In genomic region chr22:50326959-50327710, GRCh38 we compare ENCODE assay signal across 8 cellular contexts. TPM values are rescaled to one million over a fixed set of nuclear protein-coding genes. Genes with fewer than 3 reads are reported as not detected.
DNase-seq lines count a peak whose midpoint lies in the region; ATAC-seq and TF ChIP-seq lines count a peak whose summit lies in the region.

DENND6B (minus strand) TSS chr22:50327012; CDS start chr22:50326988, 24 bp downstream.

- peaks cover 2% of the 10 kb centered on the region for H3K27me3 Mint-ChIP-seq in activated naive CD8-positive, alpha-beta T cell
- no peaks in the 10 kb centered on the region for H3K27me3 Mint-ChIP-seq in type B pancreatic cell

- H3K4me1 Mint-ChIP-seq in activated naive CD8-positive, alpha-beta T cell (ENCODE audit: low read depth), result peaks cover 13% of the 10 kb centered on the region
- peaks cover 7% of the 10 kb centered on the region for H3K4me1 Mint-ChIP-seq in type B pancreatic cell (ENCODE audit: unreplicated experiment)

- H3K27ac Mint-ChIP-seq in activated naive CD8-positive, alpha-beta T cell, result peak within 1 kb of the TSS; percentile 70
- peak within 1 kb of the TSS; percentile 78 for H3K27ac Mint-ChIP-seq in type B pancreatic cell

- WGBS in ovary, 3 donors, result 1 to 2% (median 1%) methylated on average over 52 to 104 of the region's 104 CpGs

- H3K9me3 ChIP-seq in SK-N-MC (ENCODE audit: low read depth, low read length) (no peaks in the 10 kb centered on the region), ovary (no peaks in the 10 kb centered on the region)

- H3K9me3 Mint-ChIP-seq in activated naive CD8-positive, alpha-beta T cell (ENCODE audit: low read depth), result no peaks in the 10 kb centered on the region
- no peaks in the 10 kb centered on the region for H3K9me3 Mint-ChIP-seq in type B pancreatic cell

- intact Hi-C loops in Right ventricle myocardium inferior (cut with DNase I), result loop anchor here (1.0 to 5.0 kb wide), 4 partner anchors 15 to 51 kb away; no protein-coding TSS in a partner anchor
- intact Hi-C loops in ovary (cut with DNase I), result loop anchor here (2.0 to 5.0 kb wide), 3 partner anchors 35 to 52 kb away; no protein-coding TSS in a partner anchor

- TF ChIP-seq CTCF in ovary (IDR thresholded peaks at IDR 0.05) (peak in 2 of 3 donors; percentile 75 to 82), type B pancreatic cell (conservative IDR thresholded peaks at IDR 0.05) (peak; percentile 73)

- DNase-seq in DMS153 treated with DMSO at 0.1 percent for 48 hours (lab: John Stamatoyannopoulos, UW; ENCODE audit: unreplicated experiment), result peak; percentile 82
- peak; percentile 66 for DNase-seq in KG1 (lab: John Stamatoyannopoulos, UW)
- DNase-seq in SK-N-MC (ENCODE audit: low read depth, low spot score), result no peak
- DNase-seq in Right ventricle myocardium inferior (ENCODE audit: missing footprints), result peak; percentile 95
- DNase-seq in ovary, result peak; percentile 76 to 90 (median 86)
- DNase-seq in type B pancreatic cell (ENCODE audit: extremely low spot score, unreplicated experiment), result peak; percentile 90

- peak within 1 kb of the TSS; percentile 84 for H3K4me3 ChIP-seq in SK-N-MC
- peak within 1 kb of the TSS; percentile 44 for H3K4me3 ChIP-seq in ovary

- H3K27ac ChIP-seq in SK-N-MC (no peak within 1 kb of the TSS), ovary (peak within 1 kb of the TSS; percentile 87 to 89)

- no peaks in the 10 kb centered on the region for H3K27me3 ChIP-seq in ovary

- peak; percentile 69 for ATAC-seq in GM21526 (IDR thresholded peaks at IDR 0.05; ENCODE audit: low FRiP score, unreplicated experiment)
- ATAC-seq in Right ventricle myocardium inferior, result peak; percentile 97

- TF ChIP-seq EP300 in ovary (IDR thresholded peaks at IDR 0.05), result no peak

- H3K36me3 ChIP-seq in SK-N-MC (ENCODE audit: insufficient read depth, low read length), result no peaks in the 10 kb centered on the region
- H3K36me3 ChIP-seq in ovary, result no peaks in the 10 kb centered on the region

- H3K9ac ChIP-seq in SK-N-MC (ENCODE audit: insufficient read length), result peak within 1 kb of the TSS; percentile 92

- peak; percentile 74 for TF ChIP-seq POLR2A in ovary (IDR thresholded peaks at IDR 0.05)

- peaks cover 4% of the 10 kb centered on the region for H3K4me1 ChIP-seq in ovary (ENCODE audit: insufficient read depth)

- H3K36me3 Mint-ChIP-seq in activated naive CD8-positive, alpha-beta T cell, result peaks cover 2% of the 10 kb centered on the region
- H3K36me3 Mint-ChIP-seq in type B pancreatic cell, result no peaks in the 10 kb centered on the region

- peak within 1 kb of the TSS; percentile 86 for H3K4me3 Mint-ChIP-seq in activated naive CD8-positive, alpha-beta T cell
- H3K4me3 Mint-ChIP-seq in type B pancreatic cell, result peak within 1 kb of the TSS; percentile 96

RNA-seq across cellular contexts. Expression of gene DENND6B, which starts in this region (rescaled TPM):
- total RNA-seq in Right ventricle myocardium inferior (1.7 TPM), ovary (10 to 100 TPM in 2 of 7 donors, 1 to 10 TPM in 5; 2.6 to 17.3 (median 7.4) TPM), type B pancreatic cell (ENCODE audit: low replicate concordance) (22.1 and 25.6 TPM in 2 replicates)
- polyA plus RNA-seq in ovary, result 1 to 10 TPM in 1 of 2 donors, under 1 TPM in 1; 0.38 to 5.6 TPM
